ENCODE assay signal across 8 cellular contexts in genomic region chr6:81751388-81752083, GRCh38. TPM values are rescaled to one million over a fixed set of nuclear protein-coding genes. Genes with fewer than 3 reads are reported as not detected.
A peak's percentile ranks its signal among the peaks of the same experiment; 100 is the strongest.
DNase-seq lines count a peak whose midpoint lies in the region; ATAC-seq and TF ChIP-seq lines count a peak whose summit lies in the region.

No MANE protein-coding gene starts in this region.

- no peaks in the 10 kb centered on the region for H3K4me1 ChIP-seq in mucosa of descending colon (ENCODE audit: low read depth)
- H3K4me1 ChIP-seq in suprapubic skin = peaks cover 36% of the 10 kb centered on the region

- TF ChIP-seq CTCF in epithelial cell of proximal tubule (conservative IDR thresholded peaks at IDR 0.05; ENCODE audit: low read depth, low read length) (no peak), mucosa of descending colon (IDR thresholded peaks at IDR 0.05) (no peak), suprapubic skin (IDR thresholded peaks at IDR 0.05) (no peak)

- H3K27ac ChIP-seq in suprapubic skin = peak overlapping the region; percentile 93

- peak; percentile 25 for ATAC-seq in mucosa of descending colon
- no peak for ATAC-seq in HG02840 (IDR thresholded peaks at IDR 0.05; ENCODE audit: low FRiP score, unreplicated experiment)

- H3K36me3 ChIP-seq in mucosa of descending colon (ENCODE audit: low read depth) (no peaks in the 10 kb centered on the region), suprapubic skin (no peaks in the 10 kb centered on the region)

- H3K9me3 ChIP-seq in mucosa of descending colon = no peaks in the 10 kb centered on the region
- no peaks in the 10 kb centered on the region for H3K9me3 ChIP-seq in suprapubic skin

- no peak for TF ChIP-seq POLR2A in suprapubic skin (IDR thresholded peaks at IDR 0.05)

- TF ChIP-seq EP300 in suprapubic skin (IDR thresholded peaks at IDR 0.05) = no peak

- H3K4me3 ChIP-seq in epithelial cell of proximal tubule (ENCODE audit: low read depth, low read length) (peak overlapping the region; percentile 87), mucosa of descending colon (peak overlapping the region; percentile 79), suprapubic skin (peak overlapping the region; percentile 68)

- DNase-seq in ELF-1 (ENCODE audit: low read depth, low spot score) = peak; percentile 49
- peak; percentile 60 for DNase-seq in M059J (ENCODE audit: low read depth)
- peak; percentile 14 for DNase-seq in activated T-cell treated with anti-CD3 and anti-CD28 coated beads for 1 hour (ENCODE audit: low read depth)
- no peak for DNase-seq in epithelial cell of proximal tubule (ENCODE audit: low read depth)
- peak; percentile 61 to 82 (median 78) for DNase-seq in mucosa of descending colon
- DNase-seq in suprapubic skin (ENCODE audit: low spot score in 2 of 2) = peak; percentile 83 to 87
- no peak for DNase-seq in NCI-H1930 (lab: John Stamatoyannopoulos, UW)

- WGBS in suprapubic skin = 3% methylated on average over 32 of the region's 65 CpGs

- H3K27me3 ChIP-seq in suprapubic skin = no peaks in the 10 kb centered on the region

- intact Hi-C loops in mucosa of descending colon (cut with DNase I, micrococcal nuclease) = loop anchor here in 1 of 2 donors (5.0 kb wide), 1 partner anchor 509 kb away; no protein-coding TSS in a partner anchor

RNA-seq across cellular contexts. Expression of gene TENT5A, which starts 0.9 kb away (rescaled TPM):
- 64.6 and 97.6 TPM in 2 replicates for total RNA-seq in M059J (2014; rRNA removed; shearing (Covaris generic))
- 0.63 and 1.2 TPM in 2 replicates for total RNA-seq in epithelial cell of proximal tubule
- 10 to 100 TPM; 26.3 to 30.4 (median 29.5) TPM for total RNA-seq in mucosa of descending colon
- 10 to 100 TPM; 19.1 to 36.4 (median 26.9) TPM for total RNA-seq in suprapubic skin

Comparison
In these comparisons a context has a peak if more than half of its experiments do, and no peak if none do; other contexts are left out.
1. DNase-seq: peak in ELF-1 (single experiment), M059J (single experiment), activated T-cell treated with anti-CD3 and anti-CD28 coated beads for 1 hour (single experiment), mucosa of descending colon (3 of 3) and suprapubic skin (2 of 2); none in epithelial cell of proximal tubule (single experiment) and NCI-H1930 (0 of 2).
2. Peak in every context shown above with its lines, with median percentiles within 50 percentile points of each other: H3K4me3 ChIP-seq.